In the genomic region with DNA sequence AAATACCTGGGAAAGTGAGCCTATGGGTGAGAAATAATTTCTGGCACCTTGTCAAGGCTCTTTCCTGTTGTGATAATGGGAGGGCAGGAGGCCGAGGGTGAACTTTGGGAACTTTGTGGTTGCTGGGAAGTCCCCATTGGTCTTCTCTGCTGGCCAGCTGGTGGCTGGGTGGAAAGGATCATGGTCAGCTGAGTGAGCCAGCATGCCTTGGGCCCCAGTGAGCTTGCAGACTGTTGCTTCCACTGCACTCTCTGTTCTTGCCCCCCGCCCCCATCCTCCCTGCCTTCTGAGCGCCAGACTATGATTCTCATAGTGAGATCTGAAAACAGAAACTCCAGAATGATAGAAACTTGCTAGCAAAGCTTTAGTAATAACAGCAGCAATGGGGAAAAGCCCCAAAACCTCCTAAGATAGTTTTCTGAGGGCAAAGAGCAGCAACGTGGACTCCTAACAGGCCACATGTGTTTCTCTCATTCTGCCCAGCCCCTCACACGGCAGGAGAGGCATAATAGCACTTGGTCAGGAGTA, we compare ENCODE assay signal across 8 cellular contexts.
A peak's percentile ranks its signal among the peaks of the same experiment; 100 is the strongest.
DNase-seq lines count a peak whose midpoint lies in the region; ATAC-seq and FAIRE-seq lines count a peak whose summit lies in the region.

No MANE protein-coding gene starts in this region.

- peak; percentile 32 for DNase-seq in GM18507 (ENCODE audit: extremely low spot score, insufficient read length, low read depth)
- peak; percentile 2 for DNase-seq in myocyte (ENCODE audit: low read depth)
- no peak for DNase-seq in ureter (ENCODE audit: low spot score)
- no peak for DNase-seq in NCI-H774 (lab: John Stamatoyannopoulos, UW)
- no peak for DNase-seq in ACHN
- DNase-seq in H7 = no peak

- in situ Hi-C loops in ACHN (cut with HindIII; ENCODE audit: low pct_ligation_motif_present, low pct_unique_long_range_greater_than_20kb, low sequenced_read_pairs) = no loop called here

- no peaks in the 10 kb centered on the region for H3K27me3 ChIP-seq in H7 (ENCODE audit: control insufficient read depth, insufficient read depth, low read length)

- no peaks in the 10 kb centered on the region for H3K36me3 ChIP-seq in H7 (replicated peaks; ENCODE audit: control insufficient read depth, insufficient read depth, low read length)

- ATAC-seq in GM21390 (IDR thresholded peaks at IDR 0.05; ENCODE audit: unreplicated experiment) = peak; percentile 65
- ATAC-seq in HG03432 (IDR thresholded peaks at IDR 0.05; ENCODE audit: unreplicated experiment) = peak; percentile 73

- peak; percentile 99 for FAIRE-seq in GM18507 (lab: Jason Lieb, UNC)

- no peak overlapping the region for H3K4me3 ChIP-seq in H7 (ENCODE audit: insufficient read depth, low read depth, low read length)

Comparison
In these comparisons a context has a peak if more than half of its experiments do, and no peak if none do; other contexts are left out.
1. DNase-seq: peak in GM18507 (single experiment) and myocyte (single experiment); none in ureter (single experiment), NCI-H774 (single experiment), ACHN (single experiment) and H7 (single experiment).